Comparison of ENCODE assay signal across 35 cellular contexts in the genomic region with DNA sequence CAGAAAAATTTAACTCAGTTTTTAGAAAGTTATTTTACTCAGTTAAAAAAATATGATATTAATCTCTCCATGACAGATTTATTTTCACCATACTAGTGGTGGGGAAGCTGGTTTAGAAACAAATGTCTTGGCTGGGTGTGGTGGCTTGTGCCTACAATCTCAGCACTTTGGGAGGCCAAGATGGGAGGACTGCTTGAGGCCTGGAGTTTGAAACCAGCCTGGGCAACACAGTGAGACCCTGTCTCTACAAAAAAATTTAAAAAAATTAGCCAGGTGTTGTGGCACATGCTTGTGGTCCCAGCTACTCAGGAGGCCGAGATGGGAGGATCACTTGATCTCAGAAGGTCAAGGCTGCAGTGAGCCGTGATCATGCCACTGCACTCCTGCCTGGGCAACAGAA.
"Had no signal": no experiment of that assay in that cellular context is flagged by ENCODE, and none has a peak within 500 bp of the region (broad histone marks: within the 10 kb centered on the region; RNA-seq: fewer than 3 reads in every experiment).

No MANE protein-coding gene starts in this region.

- H3K4me3 ChIP-seq: MG63 had no signal

- H3K9me3 ChIP-seq: MG63 had no signal

- DNase-seq: Karpas-422, Kasumi-1, MG63, MM.1S, MV-4-11, NCI-H1048, NCI-H1092, NCI-H1092 treated with DMSO at 0.1 percent for 48 hours, NCI-H1105, NCI-H1105 treated with DMSO at 0.1 percent for 48 hours, NCI-H1417, NCI-H1417 treated with DMSO at 0.1 percent for 48 hours, NCI-H1436, NCI-H1436 treated with DMSO at 0.1 percent for 48 hours, NCI-H146, NCI-H1694, NCI-H1694 treated with DMSO at 0.1 percent for 48 hours, NCI-H187, NCI-H187 treated with DMSO at 0.1 percent for 48 hours, NCI-H1930, NCI-H2029, NCI-H2029 treated with DMSO at 0.1 percent for 48 hours, NCI-H2081, NCI-H2081 treated with DMSO at 0.1 percent for 48 hours, NCI-H2107, NCI-H2171, NCI-H2171 treated with DMSO at 0.1 percent for 48 hours, NCI-H2227 treated with DMSO at 0.1 percent for 48 hours, NCI-H226, NCI-H345, NCI-H446, NCI-H446 treated with DMSO at 0.1 percent for 48 hours, NCI-H510A, NCI-H510A treated with DMSO at 0.1 percent for 48 hours, NCI-H524 had no signal
